Comparison of ENCODE assay signal across 16 cellular contexts in genomic region chr3:55607175-55607574, GRCh38.
DNase-seq lines count a peak whose midpoint lies in the region; ATAC-seq, FAIRE-seq and TF ChIP-seq lines count a peak whose summit lies in the region.
"Had no signal": no experiment of that assay in that cellular context is flagged by ENCODE, and none has a peak within 500 bp of the region (broad histone marks: within the 10 kb centered on the region; RNA-seq: fewer than 3 reads in every experiment).

No MANE protein-coding gene starts in this region.

- H3K4me3 ChIP-seq in OCI-LY7 (ENCODE audit: low read depth, low read length, poor library complexity, severe bottlenecking), result no peak overlapping the region
- H3K4me3 ChIP-seq in neuronal stem cell (ENCODE audit: low read length in 2 of 2), result no peak overlapping the region
- H3K4me3 ChIP-seq in esophagus squamous epithelium, result no peak overlapping the region

- no peak overlapping the region for H2AK5ac ChIP-seq in neuronal stem cell (ENCODE audit: low read depth, low read length)

- no CpG with 5 or more reads among the region's 5 CpGs for WGBS in neuronal stem cell (ENCODE audit: extremely low coverage in 2 of 2, insufficient read length in 2 of 2, insufficient replicate concordance in 1 of 2), 2 donors
- 63 to 83% methylated on average over 5 of the region's 5 CpGs for WGBS in esophagus squamous epithelium, 2 donors

- H4K91ac ChIP-seq in neuronal stem cell (ENCODE audit: low read depth, low read length, poor library complexity), result no peak overlapping the region

- POLR2A ChIA-PET in OCI-LY7 (lab: Charles Lee), result no interaction called here

- H3K9me3 ChIP-seq in OCI-LY7 (ENCODE audit: low read length), result no peaks in the 10 kb centered on the region
- no peaks in the 10 kb centered on the region for H3K9me3 ChIP-seq in neuronal stem cell (replicated peaks in 1 of 2; ENCODE audit: control insufficient read depth in 2 of 2, insufficient read depth in 1 of 2, low read depth in 1 of 2, low read length in 2 of 2)
- H3K9me3 ChIP-seq in esophagus squamous epithelium, result no peaks in the 10 kb centered on the region
- H3K9me3 ChIP-seq: BE2C had no signal

- H3K27me3 Mint-ChIP-seq in endothelial cell (ENCODE audit: unreplicated experiment), result peaks cover 3% of the 10 kb centered on the region
- H3K27me3 Mint-ChIP-seq: CD4-positive, alpha-beta memory T cell had no signal

- intact Hi-C loops in OCI-LY7 (cut with micrococcal nuclease; ENCODE audit: unreplicated experiment) (no loop called here), sciatic nerve (cut with DNase I) (no loop called here), esophagus squamous epithelium (cut with DNase I) (no loop called here)

- peak overlapping the region; percentile 17 for H2BK15ac ChIP-seq in neuronal stem cell (ENCODE audit: low read length)

- H3K4me1 ChIP-seq in OCI-LY7 (ENCODE audit: insufficient read depth, low read length, poor library complexity, severe bottlenecking) (peaks cover 22% of the 10 kb centered on the region), neuronal stem cell (ENCODE audit: control insufficient read depth in 2 of 2, insufficient read depth in 1 of 2, low read depth in 1 of 2, low read length in 2 of 2) (peaks cover 0 to 10% of the 10 kb centered on the region in 2 donors), esophagus squamous epithelium (peaks cover 0 to 15% (median 0%) of the 10 kb centered on the region in 3 donors)
- H3K4me1 ChIP-seq: BE2C had no signal

- H4K8ac ChIP-seq in neuronal stem cell (ENCODE audit: low read depth, low read length), result no peak overlapping the region

- CTCF ChIA-PET in OCI-LY7 (lab: Charles Lee; ENCODE audit: unreplicated experiment), result no interaction called here

- H3K27me3 ChIP-seq in neuronal stem cell (ENCODE audit: control insufficient read depth in 3 of 3, insufficient read depth in 3 of 3, low read depth in 1 of 3, low read length in 3 of 3) (no peaks in the 10 kb centered on the region), esophagus squamous epithelium (no peaks in the 10 kb centered on the region)
- H3K27me3 ChIP-seq: BE2C had no signal

- no peak for ATAC-seq in sciatic nerve
- ATAC-seq: HCT116 had no signal

- FAIRE-seq in G401.6 (lab: Jason Lieb, UNC), result peak; percentile 41
- FAIRE-seq: A204.1, H54 had no signal

- H3K4ac ChIP-seq in neuronal stem cell (ENCODE audit: low read length), result no peak overlapping the region

- H2AFZ ChIP-seq in OCI-LY7 (ENCODE audit: low read length) (0 out of 2 replicates have a peak overlapping the region, but pooled peaks have one; percentile 21), neuronal stem cell (ENCODE audit: low read length) (no peak overlapping the region)

- DNase-seq in OCI-LY7 (ENCODE audit: low spot score), result no peak
- DNase-seq in islet precursor cell, result peak; percentile 67
- DNase-seq in neuronal stem cell (ENCODE audit: low spot score), result no peak
- DNase-seq in sciatic nerve (ENCODE audit: low spot score), result no peak
- no peak for DNase-seq in esophagus squamous epithelium (lab: John Stamatoyannopoulos, UW)
- DNase-seq in endothelial cell (ENCODE audit: low spot score), result no peak
- DNase-seq: BE2C; CD4-positive, alpha-beta memory T cell; DMS79; GDM1; IMR-90 had no signal

- TF ChIP-seq POLR2A in esophagus squamous epithelium (IDR thresholded peaks at IDR 0.05), result no peak

- no peak overlapping the region for H3K27ac Mint-ChIP-seq in endothelial cell (ENCODE audit: unreplicated experiment)
- H3K27ac Mint-ChIP-seq: CD4-positive, alpha-beta memory T cell had no signal

- no peak overlapping the region for H3K23ac ChIP-seq in neuronal stem cell (ENCODE audit: low read depth, low read length, poor library complexity)

- no peaks in the 10 kb centered on the region for H3K36me3 Mint-ChIP-seq in endothelial cell (ENCODE audit: low read depth, unreplicated experiment)
- H3K36me3 Mint-ChIP-seq: CD4-positive, alpha-beta memory T cell had no signal

- H3K79me1 ChIP-seq in neuronal stem cell (ENCODE audit: low read depth, low read length), result no peaks in the 10 kb centered on the region

- H2BK12ac ChIP-seq in neuronal stem cell (ENCODE audit: low read length), result no peak overlapping the region

- H3K27ac ChIP-seq in OCI-LY7 (ENCODE audit: low read depth, low read length, poor library complexity, severe bottlenecking) (no peak overlapping the region), neuronal stem cell (replicated peaks; ENCODE audit: low read length) (no peak overlapping the region), esophagus squamous epithelium (no peak overlapping the region)
- H3K27ac ChIP-seq: C4-2B had no signal

- peaks cover 14% of the 10 kb centered on the region for H3K4me1 Mint-ChIP-seq in endothelial cell (ENCODE audit: unreplicated experiment)

- no peak overlapping the region for H3K4me2 ChIP-seq in OCI-LY7 (ENCODE audit: low read length)
- H3K4me2 ChIP-seq in neuronal stem cell (ENCODE audit: insufficient read depth, low read length, poor library complexity, severe bottlenecking), result no peak overlapping the region

- H3K79me2 ChIP-seq in OCI-LY7 (ENCODE audit: insufficient read depth, low read depth, low read length), result no peaks in the 10 kb centered on the region

- no peaks in the 10 kb centered on the region for H3K9me2 ChIP-seq in OCI-LY7 (ENCODE audit: insufficient read depth, low read length)

- no peak overlapping the region for H2BK5ac ChIP-seq in neuronal stem cell (ENCODE audit: low read length)

- peak overlapping the region; percentile 16 for H3K18ac ChIP-seq in neuronal stem cell (ENCODE audit: low read length)

- H3K9me3 Mint-ChIP-seq in endothelial cell (ENCODE audit: unreplicated experiment), result no peaks in the 10 kb centered on the region

- H3K36me3 ChIP-seq in OCI-LY7 (ENCODE audit: insufficient read depth, low read length) (no peaks in the 10 kb centered on the region), neuronal stem cell (replicated peaks in 1 of 2; ENCODE audit: control insufficient read depth in 2 of 2, insufficient read depth in 2 of 2, low read length in 2 of 2) (no peaks in the 10 kb centered on the region), esophagus squamous epithelium (no peaks in the 10 kb centered on the region)
- H3K36me3 ChIP-seq: BE2C had no signal

- BruUV-seq in OCI-LY7 (replicated peaks; lab: Mats Ljungman, UMichigan), result no TSS peak

- no peak overlapping the region for H3K4me3 Mint-ChIP-seq in endothelial cell (ENCODE audit: unreplicated experiment)
- H3K4me3 Mint-ChIP-seq: CD4-positive, alpha-beta memory T cell had no signal

- H3K14ac ChIP-seq in neuronal stem cell (ENCODE audit: low read length), result no peak overlapping the region

- TF ChIP-seq CTCF in OCI-LY7 (conservative IDR thresholded peaks at IDR 0.05; ENCODE audit: low read length) (no peak), esophagus squamous epithelium (IDR thresholded peaks at IDR 0.05) (no peak), endothelial cell (IDR thresholded peaks at IDR 0.05; ENCODE audit: unreplicated experiment) (no peak)

- H4K20me1 ChIP-seq in OCI-LY7 (ENCODE audit: insufficient read depth, low read length), result no peaks in the 10 kb centered on the region

- no peak overlapping the region for H3K9ac ChIP-seq in neuronal stem cell (ENCODE audit: low read depth, low read length, poor library complexity)

- H2BK120ac ChIP-seq in neuronal stem cell (ENCODE audit: low read depth, low read length), result no peak overlapping the region
